14 cellular contexts compared by ENCODE assay signal in genomic region chrX:67692246-67692645, GRCh38.
DNase-seq lines count a peak whose midpoint lies in the region; ATAC-seq and TF ChIP-seq lines count a peak whose summit lies in the region.
"Had no signal": no experiment of that assay in that cellular context is flagged by ENCODE, and none has a peak within 500 bp of the region (broad histone marks: within the 10 kb centered on the region; RNA-seq: fewer than 3 reads in every experiment).

No MANE protein-coding gene starts in this region.

- no peak overlapping the region for H3K9ac ChIP-seq in OCI-LY3 (ENCODE audit: low read length)

- H3K4me2 ChIP-seq in OCI-LY3 (ENCODE audit: low read length) = 0 out of 2 replicates have a peak overlapping the region, but pooled peaks have one; percentile 5

- no peaks in the 10 kb centered on the region for H4K20me1 ChIP-seq in OCI-LY3 (ENCODE audit: insufficient read depth, low read length)

- no peaks in the 10 kb centered on the region for H3K27me3 ChIP-seq in OCI-LY3 (ENCODE audit: low read depth, low read length)

- H2AFZ ChIP-seq in OCI-LY3 (ENCODE audit: low read depth, low read length) = no peak overlapping the region

- H3K27ac ChIP-seq in OCI-LY3 (ENCODE audit: low read length) = no peak overlapping the region

- H3K79me2 ChIP-seq in OCI-LY3 (ENCODE audit: low read length) = no peaks in the 10 kb centered on the region

- H3K9me3 ChIP-seq in OCI-LY3 (ENCODE audit: insufficient read depth, low read length) = no peaks in the 10 kb centered on the region

- H3K4me1 ChIP-seq in OCI-LY3 (ENCODE audit: low read length) = peaks cover 32% of the 10 kb centered on the region

- DNase-seq in AG10803 (ENCODE audit: low read depth) (peak; percentile 73), fibroblast of villous mesenchyme (ENCODE audit: low read depth) (peak; percentile 34), D341Med (ENCODE audit: low spot score) (no peak), ureter (ENCODE audit: low spot score) (no peak)
- DNase-seq: activated T-cell treated with anti-CD3 and anti-CD28 coated beads for 4 hours; CD4-positive, alpha-beta memory T cell; NCI-H1105; NCI-H226; stimulated activated CD4-positive, alpha-beta T cell treated with anti-CD3 and anti-CD28 coated beads, Interleukin-4, amount 100 ng/mL, for 4 hours; stimulated activated naive CD4-positive, alpha-beta T cell treated with Interleukin-2 at 50 U/mL for 16 hours had no signal

- no peaks in the 10 kb centered on the region for H3K36me3 ChIP-seq in OCI-LY3 (replicated peaks; ENCODE audit: low read depth, low read length)

- no peak overlapping the region for H3K4me3 ChIP-seq in AG10803 (ENCODE audit: low read length)
- H3K4me3 ChIP-seq in OCI-LY3 (ENCODE audit: low read length) = no peak overlapping the region
- H3K4me3 ChIP-seq in fibroblast of villous mesenchyme (ENCODE audit: low read depth, low read length) = no peak overlapping the region

- no peak for TF ChIP-seq CTCF in AG10803 (conservative IDR thresholded peaks at IDR 0.05; ENCODE audit: low read length)
- TF ChIP-seq CTCF in OCI-LY3 (IDR thresholded peaks at IDR 0.05; ENCODE audit: low read depth, low read length) = no peak
- TF ChIP-seq CTCF in fibroblast of villous mesenchyme (IDR thresholded peaks at IDR 0.05; ENCODE audit: insufficient read depth, low read depth, low read length) = no peak

- ATAC-seq in GM21390 (IDR thresholded peaks at IDR 0.05; ENCODE audit: unreplicated experiment) (peak; percentile 52), HG03135 (IDR thresholded peaks at IDR 0.05; ENCODE audit: unreplicated experiment) (no peak), GM21423 (IDR thresholded peaks at IDR 0.05; ENCODE audit: unreplicated experiment) (no peak)

Comparison
In these comparisons a context has a peak if more than half of its experiments do, and no peak if none do; other contexts are left out.
1. DNase-seq: peak in AG10803 (single experiment) and fibroblast of villous mesenchyme (single experiment); none in D341Med (single experiment) and ureter (single experiment).